In the genomic region with DNA sequence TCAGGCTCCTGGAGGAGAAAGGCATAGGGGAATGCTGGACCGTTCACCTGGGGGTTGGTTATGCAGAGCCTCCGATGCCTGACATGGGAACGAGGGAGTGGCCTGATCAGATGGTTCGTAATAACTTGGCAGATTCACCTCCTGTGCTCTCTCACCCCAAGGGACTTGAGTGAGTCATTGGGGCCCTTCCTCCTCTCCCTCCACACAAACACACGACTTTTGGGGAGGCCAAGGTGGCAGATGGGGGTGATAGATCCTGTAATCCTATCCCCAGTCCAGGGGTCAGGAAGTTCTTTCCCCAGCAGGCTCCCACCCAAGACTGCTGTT, we compare ENCODE assay signal across 15 cellular contexts. TPM values are rescaled to one million over a fixed set of nuclear protein-coding genes. Genes with fewer than 3 reads are reported as not detected.
A peak's percentile ranks its signal among the peaks of the same experiment; 100 is the strongest.
DNase-seq lines count a peak whose midpoint lies in the region; ATAC-seq, FAIRE-seq and TF ChIP-seq lines count a peak whose summit lies in the region.
"Had no signal": no experiment of that assay in that cellular context is flagged by ENCODE, and none has a peak within 500 bp of the region (broad histone marks: within the 10 kb centered on the region; RNA-seq: fewer than 3 reads in every experiment).

No MANE protein-coding gene starts in this region.

- no peak for FAIRE-seq in GM12891 (lab: Jason Lieb, UNC)
- FAIRE-seq: small intestine had no signal

- no peak for TF ChIP-seq CTCF in cardiac fibroblast (IDR thresholded peaks at IDR 0.05; ENCODE audit: low read depth, low read length)

- DNase-seq in ELR (ENCODE audit: low read depth) (peak; percentile 80), NCI-H446 treated with DMSO at 0.1 percent for 48 hours (lab: John Stamatoyannopoulos, UW) (peak; percentile 14), cardiac fibroblast (ENCODE audit: low read depth in 2 of 2) (peak; percentile 34 to 70), sciatic nerve (ENCODE audit: low spot score) (no peak), GM12891 (ENCODE audit: insufficient read length, low spot score) (no peak), NCI-H2227 (lab: John Stamatoyannopoulos, UW; ENCODE audit: unreplicated experiment) (no peak)
- no peak for DNase-seq in activated CD8-positive, alpha-beta memory T cell treated with anti-CD3 and anti-CD28 coated beads, Interleukin-2, amount 50 U/mL, for 48 hours
- DNase-seq: midbrain, NCI-H1436 treated with DMSO at 0.1 percent for 48 hours, NCI-H774, ovary, small intestine had no signal

- no peak for TF ChIP-seq POLR2A in GM12891 (IDR thresholded peaks at IDR 0.05; ENCODE audit: low read depth, low read length)

- no peak overlapping the region for H3K4me3 ChIP-seq in cardiac fibroblast (replicated peaks in 1 of 2; ENCODE audit: low read depth in 2 of 2, low read length in 2 of 2)
- H3K4me3 ChIP-seq: ovary, SJSA1 had no signal

- ATAC-seq in sciatic nerve = peak; percentile 38
- no peak for ATAC-seq in HG02870 (IDR thresholded peaks at IDR 0.05; ENCODE audit: unreplicated experiment)
- ATAC-seq: WTC11 had no signal

- intact Hi-C loops in sciatic nerve (cut with DNase I) = no loop called here

TF ChIP-seq in GM12891, 5 proteins besides CTCF, POLR2A, EP300 and RAD21:
- TF ChIP-seq TAF1 (IDR thresholded peaks at IDR 0.05; ENCODE audit: low read depth, low read length) (no peak), POU2F2 (IDR thresholded peaks at IDR 0.05; ENCODE audit: low read depth, low read length) (no peak)

RNA-seq across cellular contexts. Expression of a gene that starts 45.6 kb away (rescaled TPM):
- total RNA-seq in sciatic nerve = 26.5 TPM
- polyA plus RNA-seq in GM12891 (2012; ENCODE audit: low read depth, missing spikeins) = 8.3 TPM

RNA-seq across cellular contexts. Expression of a gene that starts 48.1 kb away (rescaled TPM):
- 33.9 TPM for total RNA-seq in sciatic nerve
- polyA plus RNA-seq in GM12891 (2012; ENCODE audit: low read depth, missing spikeins) = 54.9 TPM

Comparison
In these comparisons a context has a peak if more than half of its experiments do, and no peak if none do; other contexts are left out.
1. DNase-seq: peak in ELR (single experiment), NCI-H446 treated with DMSO at 0.1 percent for 48 hours (single experiment) and cardiac fibroblast (2 of 2); none in sciatic nerve (single experiment), GM12891 (single experiment), NCI-H2227 (single experiment) and activated CD8-positive, alpha-beta memory T cell treated with anti-CD3 and anti-CD28 coated beads, Interleukin-2, amount 50 U/mL, for 48 hours (single experiment).